Comparison of ENCODE assay signal across 1 cellular context in genomic region chr15:60647246-60647645, GRCh38.
TF ChIP-seq lines count a peak whose summit lies in the region.

No MANE protein-coding gene starts in this region.

TF ChIP-seq in WTC11, 78 proteins besides CTCF, POLR2A, EP300 and RAD21 (continued from another document):
- TF ChIP-seq, protein P1, sequence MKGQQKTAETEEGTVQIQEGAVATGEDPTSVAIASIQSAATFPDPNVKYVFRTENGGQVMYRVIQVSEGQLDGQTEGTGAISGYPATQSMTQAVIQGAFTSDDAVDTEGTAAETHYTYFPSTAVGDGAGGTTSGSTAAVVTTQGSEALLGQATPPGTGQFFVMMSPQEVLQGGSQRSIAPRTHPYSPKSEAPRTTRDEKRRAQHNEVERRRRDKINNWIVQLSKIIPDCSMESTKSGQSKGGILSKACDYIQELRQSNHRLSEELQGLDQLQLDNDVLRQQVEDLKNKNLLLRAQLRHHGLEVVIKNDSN (CRISPR knock-in tag; IDR thresholded peaks at IDR 0.05): no peak
- TF ChIP-seq, protein P2, sequence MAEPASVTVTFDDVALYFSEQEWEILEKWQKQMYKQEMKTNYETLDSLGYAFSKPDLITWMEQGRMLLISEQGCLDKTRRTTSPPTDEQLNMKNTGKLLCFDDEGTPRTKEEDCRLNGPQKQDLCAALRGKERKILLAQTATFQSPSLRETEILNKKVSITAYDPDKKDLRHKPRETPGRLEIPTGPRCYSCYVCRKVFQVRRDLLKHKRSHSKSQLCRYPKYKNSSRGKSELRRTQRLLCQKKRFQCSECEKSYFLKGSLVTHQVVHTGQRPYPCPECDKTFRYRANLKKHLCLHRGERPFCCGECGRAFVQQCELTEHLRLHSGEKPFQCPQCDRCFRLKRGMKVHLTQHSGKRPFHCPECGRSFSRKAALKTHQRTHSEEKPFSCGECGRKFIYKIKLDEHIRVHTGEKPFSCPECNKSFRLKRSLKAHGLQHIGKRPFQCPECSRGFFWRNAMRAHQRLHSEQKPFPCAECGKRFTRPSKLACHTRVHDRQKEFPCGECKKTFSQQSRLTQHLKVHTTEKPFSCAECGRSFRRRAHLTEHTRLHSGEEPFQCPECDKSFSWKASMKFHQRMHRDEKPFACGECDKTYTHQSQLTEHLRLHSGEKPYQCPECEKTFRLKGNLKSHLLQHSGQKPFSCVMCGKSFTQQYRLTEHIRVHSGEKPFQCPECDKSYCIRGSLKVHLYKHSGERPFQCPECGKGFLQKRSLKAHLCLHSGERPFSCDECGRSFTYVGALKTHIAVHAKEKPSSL (CRISPR knock-in tag; conservative IDR thresholded peaks at IDR 0.05): no peak
- TF ChIP-seq NFATC4 (CRISPR knock-in tag; IDR thresholded peaks at IDR 0.05) (no peak), CREM (CRISPR knock-in tag; IDR thresholded peaks at IDR 0.05) (no peak)
